Comparison of ENCODE assay signal across 24 cellular contexts in genomic region chr9:107439991-107440456, GRCh38. TPM values are rescaled to one million over a fixed set of nuclear protein-coding genes. Genes with fewer than 3 reads are reported as not detected.
A peak's percentile ranks its signal among the peaks of the same experiment; 100 is the strongest.
DNase-seq lines count a peak whose midpoint lies in the region; ATAC-seq and TF ChIP-seq lines count a peak whose summit lies in the region.
"Had no signal": no experiment of that assay in that cellular context is flagged by ENCODE, and none has a peak within 500 bp of the region (broad histone marks: within the 10 kb centered on the region; RNA-seq: fewer than 3 reads in every experiment).

No MANE protein-coding gene starts in this region.

- no peaks in the 10 kb centered on the region for H4K20me1 ChIP-seq in hepatocyte (ENCODE audit: insufficient read depth, poor library complexity, severe bottlenecking)

- TF ChIP-seq CTCF in AG10803 (conservative IDR thresholded peaks at IDR 0.05; ENCODE audit: low read length) (no peak), hepatocyte (IDR thresholded peaks at IDR 0.05; ENCODE audit: poor library complexity) (no peak)

- H3K9me3 ChIP-seq in hepatocyte (ENCODE audit: low read depth): no peaks in the 10 kb centered on the region
- H3K9me3 ChIP-seq: testis had no signal

- H3K27ac ChIP-seq in hepatocyte: peak overlapping the region; percentile 2
- H3K27ac ChIP-seq: parathyroid adenoma, testis had no signal

- H3K4me3 ChIP-seq in AG10803 (ENCODE audit: low read length): no peak overlapping the region
- no peak overlapping the region for H3K4me3 ChIP-seq in hepatocyte
- H3K4me3 ChIP-seq: GM12878, lung, PC-9, testis had no signal

- H3K36me3 ChIP-seq in hepatocyte (replicated peaks; ENCODE audit: insufficient read depth, low read depth): no peaks in the 10 kb centered on the region

- intact Hi-C loops in posterior cingulate gyrus (cut with DNase I): no loop called here

- 29% methylated on average over 3 of the region's 3 CpGs for WGBS in hepatocyte (ENCODE audit: low lambda C conversion rate, missing lambda C conversion rate)

- ATAC-seq in HG02763 (IDR thresholded peaks at IDR 0.05; ENCODE audit: unreplicated experiment): no peak
- ATAC-seq: GM12878, sciatic nerve had no signal

- H3K4me1 ChIP-seq in hepatocyte (ENCODE audit: insufficient read depth): peaks cover 5% of the 10 kb centered on the region
- H3K4me1 ChIP-seq: parathyroid adenoma, testis had no signal

- no peak overlapping the region for H2AFZ ChIP-seq in hepatocyte
- H2AFZ ChIP-seq: parathyroid adenoma, PC-9 had no signal

- H3K4me2 ChIP-seq in hepatocyte: no peak overlapping the region

- no peaks in the 10 kb centered on the region for H3K27me3 ChIP-seq in hepatocyte
- H3K27me3 ChIP-seq: testis had no signal

- no peaks in the 10 kb centered on the region for H3K79me2 ChIP-seq in hepatocyte
- H3K79me2 ChIP-seq: parathyroid adenoma had no signal

- DNase-seq in AG10803 (ENCODE audit: low read depth) (peak; percentile 35), DMS153 (lab: John Stamatoyannopoulos, UW) (peak; percentile 41), NCI-H82 treated with DMSO at 0.1 percent for 48 hours (lab: John Stamatoyannopoulos, UW; ENCODE audit: unreplicated experiment) (peak; percentile 72), hepatocyte (ENCODE audit: low spot score) (peak; percentile 34), posterior cingulate gyrus (no peak), NCI-H526 (lab: John Stamatoyannopoulos, UW) (no peak)
- DNase-seq: activated CD4-positive, alpha-beta T cell treated with anti-CD3 and anti-CD28 coated beads, Interleukin-2, amount 50 U/mL, for 1 hour; activated naive CD4-positive, alpha-beta T cell treated with anti-CD3 and anti-CD28 coated beads, Interleukin-2, amount 10 ng/mL, durations not matched to agents 7 days and 5 days; cortex of kidney; glutamatergic neuron; HFFc6; KG1; NCI-H1436 treated with DMSO at 0.1 percent for 48 hours; NCI-H774; nephron progenitor cell; PC-9; Right ventricle myocardium superior; stimulated activated naive CD4-positive, alpha-beta T cell treated with Interleukin-2 at 50 U/mL for 16 hours; testis had no signal

- no peaks in the 10 kb centered on the region for H3K9me2 ChIP-seq in hepatocyte (replicated peaks; ENCODE audit: insufficient read depth)

RNA-seq across cellular contexts. Expression of gene KLF4, which starts 49.5 kb away (rescaled TPM):
- 59.8 and 66.8 TPM in 2 replicates for total RNA-seq in hepatocyte
- 35.0 and 41.8 TPM in 2 replicates for polyA plus RNA-seq in hepatocyte

Comparison
In these comparisons a context has a peak if more than half of its experiments do, and no peak if none do; other contexts are left out.
1. DNase-seq: peak in AG10803 (single experiment), DMS153 (single experiment), NCI-H82 treated with DMSO at 0.1 percent for 48 hours (single experiment) and hepatocyte (single experiment); none in posterior cingulate gyrus (0 of 10) and NCI-H526 (0 of 2).